Comparison of ENCODE assay signal across 19 cellular contexts in genomic region chr13:45861352-45861751, GRCh38. TPM values are rescaled to one million over a fixed set of nuclear protein-coding genes. Genes with fewer than 3 reads are reported as not detected.
DNase-seq lines count a peak whose midpoint lies in the region; ATAC-seq, FAIRE-seq and TF ChIP-seq lines count a peak whose summit lies in the region.
"Had no signal": no experiment of that assay in that cellular context is flagged by ENCODE, and none has a peak within 500 bp of the region (broad histone marks: within the 10 kb centered on the region; RNA-seq: fewer than 3 reads in every experiment).

No MANE protein-coding gene starts in this region.

- ATAC-seq in Right ventricle myocardium inferior, result no peak
- ATAC-seq: A549 had no signal

- H3K4me1 ChIP-seq in keratinocyte (ENCODE audit: control insufficient read depth, extremely low read depth, insufficient read depth, low read length) (peaks cover 13% of the 10 kb centered on the region), left ventricle myocardium inferior (no peaks in the 10 kb centered on the region)
- H3K4me1 ChIP-seq: A549, Caco-2, SJSA1 had no signal

- H2AFZ ChIP-seq in keratinocyte (ENCODE audit: control insufficient read depth, low read length), result no peak overlapping the region

- peaks cover 2% of the 10 kb centered on the region for H3K27me3 ChIP-seq in bronchial epithelial cell (ENCODE audit: control insufficient read depth, insufficient read depth, low read length)
- no peaks in the 10 kb centered on the region for H3K27me3 ChIP-seq in keratinocyte (ENCODE audit: control insufficient read depth, extremely low read depth, insufficient read depth, low read length)
- peaks cover 17% of the 10 kb centered on the region for H3K27me3 ChIP-seq in left ventricle myocardium inferior (ENCODE audit: low read depth)

- no peaks in the 10 kb centered on the region for H3K9me3 ChIP-seq in keratinocyte (ENCODE audit: control insufficient read depth, low read depth, low read length)
- H3K9me3 ChIP-seq in left ventricle myocardium inferior (replicated peaks), result no peaks in the 10 kb centered on the region
- H3K9me3 ChIP-seq: A549, Caco-2, SJSA1 had no signal

- peak overlapping the region; percentile 17 for H3K4me2 ChIP-seq in keratinocyte (ENCODE audit: control insufficient read depth, extremely low read depth, insufficient read depth, low read depth, low read length)
- H3K4me2 ChIP-seq: A549 had no signal

- H3K4me3 ChIP-seq in bronchial epithelial cell (ENCODE audit: low read depth, low read length) (no peak overlapping the region), keratinocyte (ENCODE audit: control insufficient read depth in 2 of 3, extremely low read depth in 1 of 3, insufficient read depth in 2 of 3, low read depth in 1 of 3, low read length in 3 of 3) (no peak overlapping the region), left ventricle myocardium inferior (no peak overlapping the region)
- H3K4me3 ChIP-seq: A549, SJSA1 had no signal

- H3K79me2 ChIP-seq in keratinocyte (ENCODE audit: control insufficient read depth, insufficient read depth, low read length), result no peaks in the 10 kb centered on the region

- no peaks in the 10 kb centered on the region for H3K9me1 ChIP-seq in keratinocyte (ENCODE audit: control insufficient read depth, extremely low read depth, insufficient read depth, low read length)

- FAIRE-seq in bronchial epithelial cell (lab: Jason Lieb, UNC) (no peak), keratinocyte (lab: Jason Lieb, UNC) (peak; percentile 82)
- FAIRE-seq: A549, G401.6, GM12891, RCC 7860 had no signal

- dilution Hi-C loops in keratinocyte (cut with MboI; ENCODE audit: extremely low pct_ligation_motif_present, low sequenced_read_pairs), result no loop called here

- H3K27ac ChIP-seq in keratinocyte (ENCODE audit: control insufficient read depth, insufficient read depth, low read length) (no peak overlapping the region), left ventricle myocardium inferior (replicated peaks) (no peak overlapping the region)
- H3K27ac ChIP-seq: A549, SJSA1 had no signal

- intact Hi-C loops in left ventricle myocardium inferior (cut with micrococcal nuclease), result no loop called here
- intact Hi-C loops in Right ventricle myocardium inferior (cut with DNase I), result no loop called here

- H3K36me3 ChIP-seq in bronchial epithelial cell (ENCODE audit: control insufficient read depth, insufficient read depth, low read length) (no peaks in the 10 kb centered on the region), keratinocyte (ENCODE audit: control insufficient read depth in 2 of 2, extremely low read depth in 1 of 2, insufficient read depth in 2 of 2, low read length in 2 of 2) (no peaks in the 10 kb centered on the region), left ventricle myocardium inferior (no peaks in the 10 kb centered on the region)
- H3K36me3 ChIP-seq: SJSA1 had no signal

- TF ChIP-seq CTCF in bronchial epithelial cell (IDR thresholded peaks at IDR 0.05; ENCODE audit: insufficient read depth, low read length, severe bottlenecking) (no peak), keratinocyte (optimal IDR thresholded peaks at IDR 0.05 in 1 of 3, IDR thresholded peaks at IDR 0.05 in 1 of 3, conservative IDR thresholded peaks at IDR 0.05 in 1 of 3; ENCODE audit: extremely low read depth in 1 of 3, insufficient read depth in 2 of 3, low read length in 3 of 3) (no peak), left ventricle myocardium inferior (IDR thresholded peaks at IDR 0.05; ENCODE audit: borderline replicate concordance) (no peak)

- peak; percentile 16 for DNase-seq in EH (ENCODE audit: low read depth)
- peak; percentile 36 for DNase-seq in RPMI7951 (ENCODE audit: low read depth)
- DNase-seq in bronchial epithelial cell (ENCODE audit: low read depth), result peak; percentile 50
- DNase-seq in keratinocyte (ENCODE audit: low read depth, low spot score), result no peak
- DNase-seq in ecto neural progenitor cell (ENCODE audit: low spot score), result no peak
- DNase-seq in NCI-H2196 (lab: John Stamatoyannopoulos, UW; ENCODE audit: unreplicated experiment), result no peak
- no peak for DNase-seq in left ventricle myocardium inferior
- DNase-seq in Right ventricle myocardium inferior (ENCODE audit: missing footprints), result no peak
- DNase-seq: AML-193, Caco-2, KBM-7, NCI-H1092, NCI-H446 treated with DMSO at 0.1 percent for 48 hours, NCI-H774 had no signal

- H4K20me1 ChIP-seq in keratinocyte (ENCODE audit: control insufficient read depth, extremely low read depth, insufficient read depth, low read length), result no peaks in the 10 kb centered on the region

- H3K9ac ChIP-seq in keratinocyte (ENCODE audit: control insufficient read depth, extremely low read depth, insufficient read depth, low read length), result no peak overlapping the region

RNA-seq across cellular contexts. Expression of gene SIAH3, which starts 9.8 kb away (rescaled TPM):
- total RNA-seq in RPMI7951 (2014; rRNA removed; shearing (Covaris generic)), result not detected in 2 replicates
- total RNA-seq in bronchial epithelial cell, result not detected in 2 replicates
- polyA plus RNA-seq in keratinocyte, result 0.12 to 0.19 TPM (median 0.17 TPM) in 3 replicates
- polyA plus RNA-seq in keratinocyte (2011; ENCODE audit: low read depth), result not detected
- polyA plus RNA-seq in keratinocyte (2011; cell fraction: cytosol; rRNA removed), result 0.09 and 0.13 TPM in 2 replicates
- 0.24 and 0.44 TPM in 2 replicates for polyA plus RNA-seq in keratinocyte (2011; cell fraction: nucleus; rRNA removed)
- 0.07 and 0.11 TPM in 2 replicates for polyA plus RNA-seq in keratinocyte (2012; ENCODE audit: low replicate concordance)
- polyA minus RNA-seq in keratinocyte, result 0.26 to 0.43 TPM (median 0.35 TPM) in 3 replicates
- not detected for polyA minus RNA-seq in keratinocyte (2011; cell fraction: cytosol; rRNA and poly(A)+ RNA removed)
- 0.11 and 0.39 TPM in 2 replicates for polyA minus RNA-seq in keratinocyte (2011; cell fraction: nucleus; rRNA and poly(A)+ RNA removed)
- not detected for total RNA-seq in left ventricle myocardium inferior
- 0.05 TPM for total RNA-seq in Right ventricle myocardium inferior
- total RNA-seq: Caco-2 had no signal
- polyA plus RNA-seq: A549 had no signal

Comparison
In these comparisons a context has a peak if more than half of its experiments do, and no peak if none do; other contexts are left out.
1. DNase-seq: peak in EH (single experiment), RPMI7951 (single experiment) and bronchial epithelial cell (single experiment); none in keratinocyte (single experiment), ecto neural progenitor cell (single experiment), NCI-H2196 (single experiment), left ventricle myocardium inferior (single experiment) and Right ventricle myocardium inferior (single experiment).